ENCODE assay signal across 8 cellular contexts in genomic region chr10:71850745-71851629, GRCh38. TPM values are rescaled to one million over a fixed set of nuclear protein-coding genes. Genes with fewer than 3 reads are reported as not detected.
DNase-seq lines count a peak whose midpoint lies in the region; ATAC-seq and TF ChIP-seq lines count a peak whose summit lies in the region.

Gene PSAP, minus strand, starts transcription at chr10:71851251. Its CDS starts 30 bp downstream, at chr10:71851221.

- in situ Hi-C loops in Panc1 (cut with HindIII; ENCODE audit: low pct_unique_long_range_greater_than_20kb, low sequenced_read_pairs) = no loop called here

- TF ChIP-seq POLR2A in erythroblast (IDR thresholded peaks at IDR 0.05; ENCODE audit: low read length) = peak; percentile 96

- H3K4me1 ChIP-seq in Panc1 (ENCODE audit: control insufficient read depth, insufficient read depth, low read length) (peaks cover 38% of the 10 kb centered on the region), mucosa of rectum (ENCODE audit: control insufficient read depth in 2 of 2, insufficient read depth in 2 of 2, low read length in 2 of 2) (peaks cover 6 to 16% of the 10 kb centered on the region in 2 donors)

- H3K9me3 ChIP-seq in Panc1 (ENCODE audit: control insufficient read depth, insufficient read depth, low read depth, low read length) (no peaks in the 10 kb centered on the region), mucosa of rectum (ENCODE audit: control insufficient read depth in 2 of 2, low read length in 2 of 2) (no peaks in the 10 kb centered on the region)

- H3K4me3 Mint-ChIP-seq in activated T-cell treated with anti-CD3 and anti-CD28 coated beads, Interleukin-2, amount 50 U/mL, for 4 hours = peak within 1 kb of the TSS; percentile 92

- H3K36me3 Mint-ChIP-seq in activated T-cell treated with anti-CD3 and anti-CD28 coated beads, Interleukin-2, amount 50 U/mL, for 4 hours (ENCODE audit: insufficient read depth) = no peaks in the 10 kb centered on the region

- peak within 1 kb of the TSS; percentile 78 to 86 for H3K4me3 ChIP-seq in Panc1 (ENCODE audit: low read depth in 2 of 2, low read length in 2 of 2)
- peak within 1 kb of the TSS; percentile 96 to 98 for H3K4me3 ChIP-seq in mucosa of rectum (ENCODE audit: low read length in 2 of 2)

- peak within 1 kb of the TSS; percentile 96 to 98 for H3K9ac ChIP-seq in mucosa of rectum (ENCODE audit: low read depth in 1 of 2, low read length in 2 of 2)

- ATAC-seq in GM21723 (IDR thresholded peaks at IDR 0.05; ENCODE audit: unreplicated experiment) = peak; percentile 90
- ATAC-seq in Panc1 = peak; percentile 95
- peak; percentile 97 to 98 for ATAC-seq in activated T-cell treated with anti-CD3 and anti-CD28 coated beads, Interleukin-2, amount 50 U/mL, for 4 hours

- no peak for TF ChIP-seq CTCF in Panc1 (IDR thresholded peaks at IDR 0.05)

- POLR2A ChIA-PET in Panc1 (lab: Charles Lee) = interaction anchor here (0.7 to 3.5 kb wide), 8 partner anchors 9 to 466 kb away, joined by 3 to 33 read pairs (median 6); no protein-coding TSS in a partner anchor

- H3K9me3 Mint-ChIP-seq in activated T-cell treated with anti-CD3 and anti-CD28 coated beads, Interleukin-2, amount 50 U/mL, for 4 hours = no peaks in the 10 kb centered on the region

- H3K36me3 ChIP-seq in Panc1 (ENCODE audit: control insufficient read depth, insufficient read depth, low read length) (no peaks in the 10 kb centered on the region; the same call in 1 of the 2 replicates), mucosa of rectum (ENCODE audit: control insufficient read depth in 2 of 2, insufficient read depth in 2 of 2, low read length in 2 of 2) (no peaks in the 10 kb centered on the region)

- intact Hi-C loops in Panc1 (cut with micrococcal nuclease; ENCODE audit: unreplicated experiment) = no loop called here

- peaks cover 39% of the 10 kb centered on the region for H3K4me1 Mint-ChIP-seq in activated T-cell treated with anti-CD3 and anti-CD28 coated beads, Interleukin-2, amount 50 U/mL, for 4 hours (ENCODE audit: low read depth)

- H3K27ac ChIP-seq in Panc1 (ENCODE audit: low read length) (peak within 1 kb of the TSS; percentile 96), mucosa of rectum (ENCODE audit: low read depth in 2 of 2, low read length in 2 of 2) (peak within 1 kb of the TSS; percentile 93 to 96)

- no peaks in the 10 kb centered on the region for H3K27me3 ChIP-seq in Panc1 (ENCODE audit: control insufficient read depth, insufficient read depth, low read length)
- no peaks in the 10 kb centered on the region for H3K27me3 ChIP-seq in mucosa of rectum (ENCODE audit: control insufficient read depth in 2 of 2, insufficient read depth in 2 of 2, low read length in 2 of 2)

- DNase-seq in DMS53 (lab: John Stamatoyannopoulos, UW) (peak; percentile 99), KG1 (lab: John Stamatoyannopoulos, UW) (peak; percentile 89), Panc1 (ENCODE audit: low read depth, low spot score) (peak; percentile 95), erythroblast (lab: John Stamatoyannopoulos, UW) (peak; percentile 98 to 99)
- peak; percentile 98 for DNase-seq in activated T-cell treated with anti-CD3 and anti-CD28 coated beads, Interleukin-2, amount 50 U/mL, for 4 hours
- DNase-seq in stimulated activated CD8-positive, alpha-beta memory T cell treated with anti-CD3 and anti-CD28 coated beads, Interleukin-4, amount 100 ng/mL, for 48 hours = peak; percentile 99

- CTCF ChIA-PET in Panc1 (lab: Charles Lee) = interaction anchor here (0.6 to 2.4 kb wide), 3 partner anchors 30 to 45 kb away, joined by 3 to 11 read pairs (median 3); no protein-coding TSS in a partner anchor

- no peaks in the 10 kb centered on the region for H3K27me3 Mint-ChIP-seq in activated T-cell treated with anti-CD3 and anti-CD28 coated beads, Interleukin-2, amount 50 U/mL, for 4 hours (ENCODE audit: low read depth)

- no TSS peak for BruUV-seq in Panc1 (replicated peaks; lab: Mats Ljungman, UMichigan)

RNA-seq across cellular contexts. Expression of gene PSAP, which starts in this region (rescaled TPM):
- 3,649 TPM for total RNA-seq in Panc1 (2021; ENCODE audit: unreplicated experiment)
- polyA plus RNA-seq in Panc1 (2012; ENCODE audit: insufficient read length) = 4,189 TPM
- total RNA-seq in activated T-cell treated with anti-CD3 and anti-CD28 coated beads, Interleukin-2, amount 50 U/mL, for 4 hours = 100 to 1,000 TPM in 1 of 3 donors, 10 to 100 TPM in 2; 96.4 to 125 (median 97.9) TPM

Comparison
In these comparisons a context has a peak if more than half of its experiments do, and no peak if none do; other contexts are left out.
1. Peak in every context shown above with its lines: DNase-seq, ATAC-seq, H3K4me3 ChIP-seq and H3K27ac ChIP-seq.
2. RNA of gene PSAP (total RNA-seq): 3,649 TPM in Panc1 (single experiment); 96.4 to 125 TPM in activated T-cell treated with anti-CD3 and anti-CD28 coated beads, Interleukin-2, amount 50 U/mL, for 4 hours; every median in the first group is over 10 times any median in the second.